In the genomic region with DNA sequence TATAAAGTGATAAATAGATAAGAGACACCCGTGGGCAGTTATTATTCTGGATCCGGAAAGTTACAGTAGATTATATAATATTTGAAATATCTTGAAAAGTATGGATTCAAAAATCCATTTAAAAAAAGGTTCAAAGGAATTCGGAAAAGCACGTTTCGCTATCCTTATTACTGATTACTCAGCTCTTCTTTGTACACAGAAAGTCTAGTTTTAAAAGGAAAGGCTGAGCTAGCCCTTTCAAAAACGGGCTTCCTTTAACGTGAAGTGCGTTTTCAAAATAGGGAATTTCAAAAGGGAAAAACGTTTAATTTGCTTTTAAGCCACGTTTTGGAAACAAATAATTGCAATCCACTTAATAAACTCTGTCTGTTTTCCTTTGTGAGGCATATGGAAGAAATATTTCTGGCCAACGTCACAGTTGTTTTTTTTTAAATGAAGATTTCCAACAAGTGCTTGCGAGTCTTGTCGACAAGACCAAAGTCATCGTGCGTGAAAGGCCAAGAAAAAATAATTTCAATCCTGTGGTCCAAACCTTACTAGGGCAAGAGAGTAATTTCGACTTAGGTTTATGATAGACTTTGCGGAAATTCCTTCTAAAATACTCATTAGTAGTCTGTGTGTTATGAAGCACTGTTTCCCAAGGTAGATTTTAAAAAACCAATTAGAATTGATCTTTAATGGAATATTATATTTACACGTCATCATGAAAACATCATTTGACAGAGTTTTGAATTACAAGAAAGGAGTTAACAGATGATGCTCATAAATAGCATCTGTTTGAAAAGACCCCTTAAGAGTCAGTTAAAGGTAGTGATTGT, we compare ENCODE assay signal across 9 cellular contexts. TPM values are rescaled to one million over a fixed set of nuclear protein-coding genes. Genes with fewer than 3 reads are reported as not detected.
DNase-seq lines count a peak whose midpoint lies in the region; ATAC-seq lines count a peak whose summit lies in the region.
"Had no signal": no experiment of that assay in that cellular context is flagged by ENCODE, and none has a peak within 500 bp of the region (broad histone marks: within the 10 kb centered on the region; RNA-seq: fewer than 3 reads in every experiment).

No MANE protein-coding gene starts in this region.

- peak overlapping the region; percentile 97 for H3K27ac Mint-ChIP-seq in central memory CD8-positive, alpha-beta T cell (ENCODE audit: low read depth)

- H3K9me3 Mint-ChIP-seq in central memory CD8-positive, alpha-beta T cell: no peaks in the 10 kb centered on the region

- DNase-seq in NCI-H1092 treated with DMSO at 0.1 percent for 48 hours (lab: John Stamatoyannopoulos, UW): peak; percentile 83
- no peak for DNase-seq in NCI-H1092 (lab: John Stamatoyannopoulos, UW)
- peak; percentile 20 to 48 for DNase-seq in NCI-H526 (lab: John Stamatoyannopoulos, UW)
- no peak for DNase-seq in central memory CD8-positive, alpha-beta T cell (ENCODE audit: low spot score in 2 of 2)
- no peak for DNase-seq in nucleus accumbens (lab: John Stamatoyannopoulos, UW)
- DNase-seq in activated CD4-positive, alpha-beta T cell treated with anti-CD3 and anti-CD28 coated beads, Interleukin-2, amount 50 U/mL, for 4 hours: no peak
- DNase-seq in UCSD-AML1 (lab: John Stamatoyannopoulos, UW; ENCODE audit: unreplicated experiment): no peak

- peaks cover 27% of the 10 kb centered on the region for H3K4me1 Mint-ChIP-seq in central memory CD8-positive, alpha-beta T cell

- H3K4me3 ChIP-seq in mesodermal cell (ENCODE audit: extremely low read depth, insufficient read depth, low read length, poor library complexity, severe bottlenecking): peak overlapping the region; percentile 71

- peak overlapping the region; percentile 81 for H3K4me3 Mint-ChIP-seq in central memory CD8-positive, alpha-beta T cell

- H3K27ac ChIP-seq in mesodermal cell (ENCODE audit: low read depth, low read length, severe bottlenecking): peak overlapping the region; percentile 95
- H3K27ac ChIP-seq: BLaER1 treated with 17β-estradiol and CSF1 and Interleukin-3, amounts not matched to agents 10 nM and 100 nM had no signal

- ATAC-seq in central memory CD8-positive, alpha-beta T cell (replicated peaks; ENCODE audit: extremely low read depth, poor library complexity, severe bottlenecking): no peak

- peaks cover 8% of the 10 kb centered on the region for H3K36me3 Mint-ChIP-seq in central memory CD8-positive, alpha-beta T cell (ENCODE audit: insufficient read depth)

- no peaks in the 10 kb centered on the region for H3K36me3 ChIP-seq in mesodermal cell (ENCODE audit: control insufficient read depth, insufficient read depth, low read length)
- H3K36me3 ChIP-seq: BLaER1 treated with 17β-estradiol and CSF1 and Interleukin-3, amounts not matched to agents 10 nM and 100 nM had no signal

- peaks cover 13% of the 10 kb centered on the region for H3K4me1 ChIP-seq in mesodermal cell (ENCODE audit: control insufficient read depth, insufficient read depth, low read length, poor library complexity, severe bottlenecking)

- no peaks in the 10 kb centered on the region for H3K27me3 Mint-ChIP-seq in central memory CD8-positive, alpha-beta T cell

- 1 to 2% methylated on average over 9 of the region's 18 CpGs for WGBS in mesodermal cell (ENCODE audit: insufficient coverage in 2 of 2), 2 experiments

- H3K9me3 ChIP-seq in mesodermal cell (ENCODE audit: control insufficient read depth, low read length): no peaks in the 10 kb centered on the region
- H3K9me3 ChIP-seq: BLaER1 treated with 17β-estradiol and CSF1 and Interleukin-3, amounts not matched to agents 10 nM and 100 nM had no signal

RNA-seq across cellular contexts. Expression of gene SKIDA1, which starts 2.4 kb away (rescaled TPM):
- 11.4 TPM for polyA plus RNA-seq in mesodermal cell (2013, experiment 1 of 2)
- 10.3 TPM for polyA plus RNA-seq in mesodermal cell (2013, experiment 2 of 2)

RNA-seq across cellular contexts. Expression of gene MLLT10, which starts 6.2 kb away (rescaled TPM):
- polyA plus RNA-seq in mesodermal cell (2013, experiment 1 of 2): 45.1 TPM
- 40.1 TPM for polyA plus RNA-seq in mesodermal cell (2013, experiment 2 of 2)

Comparison
In these comparisons a context has a peak if more than half of its experiments do, and no peak if none do; other contexts are left out.
1. DNase-seq: peak in NCI-H1092 treated with DMSO at 0.1 percent for 48 hours (single experiment) and NCI-H526 (2 of 2); none in NCI-H1092 (single experiment), central memory CD8-positive, alpha-beta T cell (0 of 2), nucleus accumbens (0 of 56), activated CD4-positive, alpha-beta T cell treated with anti-CD3 and anti-CD28 coated beads, Interleukin-2, amount 50 U/mL, for 4 hours (0 of 2) and UCSD-AML1 (single experiment).